Comparison of ENCODE assay signal across 9 cellular contexts in the genomic region with DNA sequence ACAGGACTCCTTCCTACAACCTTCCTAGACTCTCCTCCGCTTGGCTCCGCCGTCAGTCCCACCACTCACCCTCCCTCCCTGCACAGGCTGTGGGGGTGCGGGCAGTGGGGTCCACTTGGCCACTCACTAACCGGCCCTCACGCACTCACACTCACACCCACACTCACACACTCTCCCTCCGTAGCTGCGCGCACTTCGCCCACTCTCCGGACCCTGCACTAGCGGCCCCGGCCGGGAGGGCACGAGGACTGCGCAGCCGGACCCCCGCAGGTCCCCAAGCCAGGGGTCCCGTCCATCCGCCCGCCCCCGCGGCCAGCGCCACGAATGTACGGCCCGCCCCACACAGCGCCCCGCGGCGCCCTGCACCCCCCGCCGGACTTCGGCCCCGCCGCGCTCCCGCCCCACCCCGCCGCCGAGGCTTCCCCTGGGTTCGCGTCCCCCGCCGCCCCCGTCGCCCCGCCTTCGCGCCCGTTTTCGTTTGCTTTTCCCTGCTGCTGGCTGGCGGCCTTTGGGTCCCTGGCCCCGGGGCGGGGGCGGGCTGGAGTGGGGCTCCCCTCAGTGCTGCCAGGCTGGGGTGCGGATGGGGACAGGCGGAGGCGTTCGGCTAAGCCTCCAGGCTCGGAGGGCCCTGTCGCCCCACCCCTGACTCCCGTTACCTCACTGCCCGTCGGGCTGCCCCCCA. TPM values are rescaled to one million over a fixed set of nuclear protein-coding genes. Genes with fewer than 3 reads are reported as not detected.
DNase-seq lines count a peak whose midpoint lies in the region; ATAC-seq, FAIRE-seq and TF ChIP-seq lines count a peak whose summit lies in the region.
"Had no signal": no experiment of that assay in that cellular context is flagged by ENCODE, and none has a peak within 500 bp of the region (broad histone marks: within the 10 kb centered on the region; RNA-seq: fewer than 3 reads in every experiment).

No MANE protein-coding gene starts in this region.

- no peaks in the 10 kb centered on the region for H3K36me3 Mint-ChIP-seq in CD8-positive, alpha-beta T cell
- H3K36me3 Mint-ChIP-seq in T-helper 17 cell (ENCODE audit: low read depth) (peaks cover 6% of the 10 kb centered on the region), neural crest cell (ENCODE audit: low read depth) (no peaks in the 10 kb centered on the region)

- ATAC-seq in CD8-positive, alpha-beta T cell: peak; percentile 45
- ATAC-seq in T-helper 17 cell (peak; percentile 32), GM21526 (IDR thresholded peaks at IDR 0.05; ENCODE audit: low FRiP score, unreplicated experiment) (no peak), omental fat pad (ENCODE audit: low FRiP score) (no peak)
- ATAC-seq: HCT116 had no signal

- no peaks in the 10 kb centered on the region for H3K27me3 ChIP-seq in CD8-positive, alpha-beta T cell (ENCODE audit: insufficient read depth, low read length)

- no peak for FAIRE-seq in kidney (lab: Jason Lieb, UNC)

- H3K27me3 Mint-ChIP-seq in CD8-positive, alpha-beta T cell (ENCODE audit: low read depth): peaks cover 23% of the 10 kb centered on the region
- H3K27me3 Mint-ChIP-seq in T-helper 17 cell: peaks cover 28% of the 10 kb centered on the region
- peaks cover 61% of the 10 kb centered on the region for H3K27me3 Mint-ChIP-seq in neural crest cell (ENCODE audit: low read depth)

- no peaks in the 10 kb centered on the region for H3K9me3 ChIP-seq in CD8-positive, alpha-beta T cell (ENCODE audit: low read length)
- no peaks in the 10 kb centered on the region for H3K9me3 ChIP-seq in T-helper 17 cell (ENCODE audit: control insufficient read depth, low read length, poor library complexity, severe bottlenecking)
- no peaks in the 10 kb centered on the region for H3K9me3 ChIP-seq in kidney (ENCODE audit: control insufficient read depth in 1 of 2, low read length in 2 of 2)

- H3K9ac ChIP-seq in kidney (ENCODE audit: low read length in 2 of 2): no peak overlapping the region

- peak in 6 of 7 experiments; percentile 7 to 61 (median 34) for DNase-seq in CD8-positive, alpha-beta T cell
- peak in 1 of 3 donors; percentile 32 for DNase-seq in T-helper 17 cell
- DNase-seq in coronary artery (ENCODE audit: low spot score): no peak
- DNase-seq in neural crest cell (ENCODE audit: low read depth, low spot score): no peak
- DNase-seq in NCI-H2196 (lab: John Stamatoyannopoulos, UW; ENCODE audit: unreplicated experiment): no peak
- DNase-seq in kidney: no peak
- DNase-seq in omental fat pad (ENCODE audit: low spot score): no peak

- H3K36me3 ChIP-seq in CD8-positive, alpha-beta T cell (ENCODE audit: insufficient read depth, low read length): no peaks in the 10 kb centered on the region
- no peaks in the 10 kb centered on the region for H3K36me3 ChIP-seq in kidney (ENCODE audit: control insufficient read depth in 1 of 2, insufficient read depth in 2 of 2, low read length in 2 of 2)

- TF ChIP-seq CTCF in CD8-positive, alpha-beta T cell (IDR thresholded peaks at IDR 0.05): no peak
- TF ChIP-seq CTCF in coronary artery (IDR thresholded peaks at IDR 0.05) (no peak), neural crest cell (conservative IDR thresholded peaks at IDR 0.05) (no peak), kidney (IDR thresholded peaks at IDR 0.05; ENCODE audit: borderline replicate concordance, extremely low read depth, insufficient read depth) (no peak), omental fat pad (IDR thresholded peaks at IDR 0.05) (no peak)

- H3K27ac ChIP-seq in CD8-positive, alpha-beta T cell (ENCODE audit: low read depth, low read length): no peak overlapping the region
- H3K27ac ChIP-seq in coronary artery (no peak overlapping the region), kidney (ENCODE audit: low read depth in 2 of 2, low read length in 2 of 2) (peak overlapping the region in 1 of 2 donors; percentile 78)

- peak overlapping the region; percentile 84 for H3K4me3 Mint-ChIP-seq in CD8-positive, alpha-beta T cell
- H3K4me3 Mint-ChIP-seq in T-helper 17 cell: peak overlapping the region; percentile 95
- peak overlapping the region; percentile 80 for H3K4me3 Mint-ChIP-seq in neural crest cell

- H3K4me3 ChIP-seq in CD8-positive, alpha-beta T cell (ENCODE audit: low read depth, low read length): peak overlapping the region; percentile 58
- H3K4me3 ChIP-seq in coronary artery: peak overlapping the region; percentile 72
- peak overlapping the region in 1 of 2 donors; percentile 47 for H3K4me3 ChIP-seq in kidney (ENCODE audit: low read length in 2 of 2)

- peaks cover 11% of the 10 kb centered on the region for H3K4me1 Mint-ChIP-seq in CD8-positive, alpha-beta T cell (ENCODE audit: low read depth)
- peaks cover 14% of the 10 kb centered on the region for H3K4me1 Mint-ChIP-seq in T-helper 17 cell
- H3K4me1 Mint-ChIP-seq in neural crest cell: peaks cover 22% of the 10 kb centered on the region

- intact Hi-C loops in CD8-positive, alpha-beta T cell (cut with DNase I, micrococcal nuclease): no loop called here
- intact Hi-C loops in kidney (cut with DNase I): no loop called here

- no peaks in the 10 kb centered on the region for H3K9me3 Mint-ChIP-seq in CD8-positive, alpha-beta T cell
- no peaks in the 10 kb centered on the region for H3K9me3 Mint-ChIP-seq in neural crest cell

- H3K4me1 ChIP-seq in CD8-positive, alpha-beta T cell (ENCODE audit: insufficient read depth, low read length): peaks cover 10% of the 10 kb centered on the region
- peaks cover 24 to 26% of the 10 kb centered on the region in 2 donors for H3K4me1 ChIP-seq in kidney (ENCODE audit: control insufficient read depth in 1 of 2, insufficient read depth in 1 of 2, low read depth in 1 of 2, low read length in 2 of 2)

- CTCF ChIA-PET in CD8-positive, alpha-beta T cell (lab: Charles Lee): no interaction called here

- no peak overlapping the region for H3K27ac Mint-ChIP-seq in CD8-positive, alpha-beta T cell
- H3K27ac Mint-ChIP-seq in T-helper 17 cell (no peak overlapping the region), neural crest cell (ENCODE audit: unreplicated experiment) (no peak overlapping the region)

- POLR2A ChIA-PET in CD8-positive, alpha-beta T cell (lab: Charles Lee): no interaction called here

RNA-seq across cellular contexts. Expression of a gene that starts 23.0 kb away (rescaled TPM):
- total RNA-seq in CD8-positive, alpha-beta T cell: not detected
- total RNA-seq in T-helper 17 cell: not detected
- total RNA-seq in neural crest cell: 0.37 TPM in 1 of 2 replicates, not detected in the other
- 2.0 TPM for total RNA-seq in kidney
- 34.8 TPM for polyA plus RNA-seq in kidney (ENCODE audit: insufficient read depth, low read depth, low replicate concordance)
- not detected for total RNA-seq in omental fat pad

RNA-seq across cellular contexts. Expression of a gene that starts 31.8 kb away (rescaled TPM):
- total RNA-seq in CD8-positive, alpha-beta T cell: under 1 TPM in 1 of 2 experiments, not detected in 1; 0.08 TPM
- total RNA-seq in T-helper 17 cell: under 1 TPM; 0.05 to 0.16 TPM
- 5.1 and 5.4 TPM in 2 replicates for total RNA-seq in neural crest cell
- total RNA-seq in kidney: 0.31 TPM
- 0.26 TPM for polyA plus RNA-seq in kidney (ENCODE audit: insufficient read depth, low read depth, low replicate concordance)
- not detected for total RNA-seq in omental fat pad

RNA-seq across cellular contexts. Expression of a gene that starts 33.6 kb away (rescaled TPM):
- total RNA-seq in CD8-positive, alpha-beta T cell: under 1 TPM; 0.64 to 0.84 TPM
- total RNA-seq in T-helper 17 cell: 1 to 10 TPM; 1.3 to 2.1 TPM
- 2.0 and 2.6 TPM in 2 replicates for total RNA-seq in neural crest cell
- 5.6 TPM for total RNA-seq in kidney
- polyA plus RNA-seq in kidney (ENCODE audit: insufficient read depth, low read depth, low replicate concordance): 14.3 TPM
- total RNA-seq in omental fat pad: 1 to 10 TPM in 1 of 4 donors, under 1 TPM in 2, not detected in 1; 0.84 to 7.9 (median 0.94) TPM

RNA-seq across cellular contexts. Expression of a gene that starts 45.8 kb away (rescaled TPM):
- 10 to 100 TPM; 19.6 to 26.8 TPM for total RNA-seq in CD8-positive, alpha-beta T cell
- total RNA-seq in T-helper 17 cell (10 to 100 TPM; 32.3 to 35.0 TPM), neural crest cell (50.3 and 55.1 TPM in 2 replicates), kidney (74.3 TPM), omental fat pad (10 to 100 TPM; 57.0 to 88.1 (median 74.7) TPM)
- polyA plus RNA-seq in kidney (ENCODE audit: insufficient read depth, low read depth, low replicate concordance): 373 TPM

Comparison
In these comparisons a context has a peak if more than half of its experiments do, and no peak if none do; other contexts are left out.
1. ATAC-seq: peak in CD8-positive, alpha-beta T cell (single experiment) and T-helper 17 cell (single experiment); none in GM21526 (single experiment) and omental fat pad (single experiment).
2. DNase-seq: peak in CD8-positive, alpha-beta T cell (6 of 7); none in coronary artery (single experiment), neural crest cell (single experiment), NCI-H2196 (single experiment), kidney (single experiment) and omental fat pad (single experiment).
3. Peak in every context shown above with its lines, with median percentiles within 50 percentile points of each other: H3K4me3 Mint-ChIP-seq.